Comparison of ENCODE assay signal across 8 cellular contexts in genomic region chr7:32727483-32728411, GRCh38.
DNase-seq lines count a peak whose midpoint lies in the region; ATAC-seq, FAIRE-seq and TF ChIP-seq lines count a peak whose summit lies in the region.
"Not testable (repeated sequence)": the region's sequence is repeated elsewhere in the genome, so short reads cannot be mapped to it uniquely, and the experiment has no call there.

No MANE protein-coding gene starts in this region.

- peak overlapping the region; percentile 63 for H4K8ac ChIP-seq in trophoblast cell (ENCODE audit: low read depth, low read length)

- H3K27me3 ChIP-seq in K562 (ENCODE audit: control insufficient read depth in 2 of 2, insufficient read depth in 2 of 2, low read length in 2 of 2); trophoblast cell (ENCODE audit: insufficient read depth, low read length); aorta (ENCODE audit: control insufficient read depth in 1 of 2, insufficient read depth in 2 of 2, low read length in 1 of 2): not testable (repeated sequence)

- peak overlapping the region; percentile 91 for H3K27ac ChIP-seq in K562 (ENCODE audit: extremely low read depth, low read depth, low read length)
- peak overlapping the region; percentile 57 for H3K27ac ChIP-seq in trophoblast cell (ENCODE audit: low read depth, low read length)
- peak overlapping the region in 1 of 2 donors; percentile 39 for H3K27ac ChIP-seq in aorta (ENCODE audit: low read depth in 1 of 2, low read length in 2 of 2)

- peak overlapping the region; percentile 37 for H3K18ac ChIP-seq in trophoblast cell (ENCODE audit: low read length)

- H2BK5ac ChIP-seq in trophoblast cell (ENCODE audit: low read depth, low read length, poor library complexity), result peak overlapping the region; percentile 57

- H3K79me2 ChIP-seq in K562 (ENCODE audit: control insufficient read depth, insufficient read depth, low read length), result peaks cover 33% of the 10 kb centered on the region
- H3K79me2 ChIP-seq in trophoblast cell (ENCODE audit: control insufficient read depth, insufficient read depth, low read length, poor library complexity), result not testable (repeated sequence)

- in situ Hi-C loops in K562 (cut with MboI), result not testable (repeated sequence)

- H3K9ac ChIP-seq in K562 (ENCODE audit: insufficient read depth in 1 of 2, low read depth in 2 of 2, low read length in 2 of 2) (peak overlapping the region; percentile 72 to 95), trophoblast cell (ENCODE audit: low read length) (peak overlapping the region; percentile 70)

- peak overlapping the region; percentile 46 for H2AFZ ChIP-seq in K562 (ENCODE audit: low read depth, low read length)
- peak overlapping the region; percentile 85 for H2AFZ ChIP-seq in trophoblast cell (ENCODE audit: insufficient read depth, low read length, poor library complexity)

- H3K9me1 ChIP-seq in K562 (ENCODE audit: control insufficient read depth, insufficient read depth, low read length), result not testable (repeated sequence)

- H3K4me2 ChIP-seq in K562 (ENCODE audit: insufficient read depth, low read length), result peak overlapping the region; percentile 48
- peak overlapping the region; percentile 73 for H3K4me2 ChIP-seq in trophoblast cell (ENCODE audit: low read length)

- not testable (repeated sequence) for H3K79me1 ChIP-seq in trophoblast cell (ENCODE audit: low read length)

- H2BK120ac ChIP-seq in trophoblast cell (ENCODE audit: insufficient read depth, low read length, poor library complexity), result peak overlapping the region; percentile 20

- POLR2A ChIA-PET in K562 (lab: Yijun Ruan, JAX), result interaction anchor here (0.6 kb wide), 1 partner anchor 10 kb away, joined by 3 read pairs; no protein-coding TSS in a partner anchor

- ATAC-seq in GM18517 (IDR thresholded peaks at IDR 0.05; ENCODE audit: unreplicated experiment) (peak; percentile 41), HG02884 (IDR thresholded peaks at IDR 0.05; ENCODE audit: unreplicated experiment) (peak; percentile 43), K562 (peak; percentile 71), aorta (ENCODE audit: low FRiP score) (peak; percentile 90)

- TF ChIP-seq CTCF in K562 (IDR thresholded peaks at IDR 0.05 in 2 of 3, conservative IDR thresholded peaks at IDR 0.05 in 1 of 3; ENCODE audit: insufficient read depth in 2 of 3, low read depth in 1 of 3, low read length in 3 of 3), result not testable (repeated sequence)

- H3K4me3 ChIP-seq in K562 (peak overlapping the region; percentile 80), trophoblast cell (ENCODE audit: low read depth, low read length) (peak overlapping the region; percentile 95), aorta (ENCODE audit: low read length in 2 of 2) (peak overlapping the region; percentile 40 to 81)

- peak overlapping the region; percentile 76 for H4K91ac ChIP-seq in trophoblast cell (ENCODE audit: low read depth, low read length)

- TSS peak; percentile 44 for BruUV-seq in K562 (replicated peaks; lab: Mats Ljungman, UMichigan)

- peak; percentile 21; the same call in 1 of the 2 replicates for TF ChIP-seq EP300 in K562 (IDR thresholded peaks at IDR 0.05; ENCODE audit: low read length)

- TF ChIP-seq RAD21 in K562 (CRISPR knock-in tag; conservative IDR thresholded peaks at IDR 0.05 in 1 of 2, IDR thresholded peaks at IDR 0.05 in 1 of 2), result not testable (repeated sequence)

- not testable (repeated sequence) for H3K4ac ChIP-seq in trophoblast cell (ENCODE audit: low read depth, low read length)

- peak overlapping the region; percentile 97 for H4K12ac ChIP-seq in trophoblast cell (ENCODE audit: low read depth, low read length)

- intact Hi-C loops in K562 (cut with micrococcal nuclease), result not testable (repeated sequence)
- intact Hi-C loops in aorta (cut with DNase I), result loop anchor here in 1 of 2 donors (2.0 kb wide), 1 partner anchor 237 kb away; the partner anchor contains the start of gene LSM5

- FAIRE-seq in K562 (lab: Jason Lieb, UNC), result not testable (repeated sequence)

- DNase-seq in NCI-H146 (lab: John Stamatoyannopoulos, UW) (peak; percentile 61), T-helper 22 cell (ENCODE audit: low read depth) (peak; percentile 8), K562 (ENCODE audit: extremely low read depth in 1 of 4, low spot score in 3 of 4) (peak; percentile 39 to 69 (median 46)), hepatic stellate cell (ENCODE audit: low spot score) (peak; percentile 27), trophoblast cell (peak; percentile 6 to 45), aorta (peak; percentile 54 to 80)

- not testable (repeated sequence) for H4K20me1 ChIP-seq in K562 (replicated peaks; ENCODE audit: control insufficient read depth, insufficient read depth, low read length)

- H3K36me3 ChIP-seq in K562 (ENCODE audit: control insufficient read depth, insufficient read depth, low read length); trophoblast cell (ENCODE audit: control insufficient read depth in 1 of 2, insufficient read depth in 2 of 2, low read length in 2 of 2); aorta (ENCODE audit: control insufficient read depth in 1 of 2, insufficient read depth in 2 of 2, low read length in 1 of 2): not testable (repeated sequence)

- TF ChIP-seq POLR2A in K562 (conservative IDR thresholded peaks at IDR 0.05), result peak; percentile 47; the same call in 1 of the 2 replicates

- 1% methylated on average over 33 of the region's 66 CpGs for WGBS in K562 (ENCODE audit: insufficient coverage, low coverage, missing lambda C conversion rate)
- WGBS in trophoblast cell (ENCODE audit: extremely low coverage, insufficient coverage, insufficient read length), result no CpG with 5 or more reads among the region's 66 CpGs
- 2% methylated on average over 50 to 66 of the region's 66 CpGs for whole genome bisulfite sequencing in aorta, 2 donors

- H3K23ac ChIP-seq in trophoblast cell (ENCODE audit: low read length), result not testable (repeated sequence)

- H3K4me1 ChIP-seq in K562 (replicated peaks in 1 of 2; ENCODE audit: control insufficient read depth in 2 of 2, insufficient read depth in 2 of 2, low read length in 2 of 2); trophoblast cell (ENCODE audit: control insufficient read depth in 1 of 2, insufficient read depth in 2 of 2, low read length in 2 of 2); aorta (ENCODE audit: control insufficient read depth in 1 of 2, insufficient read depth in 2 of 2, low read length in 2 of 2): not testable (repeated sequence)

- not testable (repeated sequence) for H2AK5ac ChIP-seq in trophoblast cell (ENCODE audit: low read length)

- not testable (repeated sequence) for H3K9me3 ChIP-seq in K562 (replicated peaks; ENCODE audit: control insufficient read depth, insufficient read depth, low read depth, low read length); trophoblast cell (ENCODE audit: insufficient read depth, low read depth, low read length); aorta (ENCODE audit: control insufficient read depth, low read length)

- not testable (repeated sequence) for H2BK12ac ChIP-seq in trophoblast cell (ENCODE audit: low read length)

- peak overlapping the region; percentile 72 for H3K14ac ChIP-seq in trophoblast cell (ENCODE audit: low read length)

- CTCF ChIA-PET in K562 (lab: Yijun Ruan, JAX; ENCODE audit: low intra/inter-chr PET ratio), result not testable (repeated sequence)

TF ChIP-seq in K562, 482 proteins besides CTCF, POLR2A, EP300 and RAD21 (continues in another document):
- TF ChIP-seq GTF2E2 (tag; IDR thresholded peaks at IDR 0.05) (peak; percentile 38; the same call in 1 of the 2 replicates), PBX2 (tag; conservative IDR thresholded peaks at IDR 0.05; ENCODE audit: low read depth) (peak; percentile 34; the same call in 1 of the 2 replicates), TOE1 (IDR thresholded peaks at IDR 0.05; ENCODE audit: borderline replicate concordance) (0 out of 2 replicates have a peak, but pooled peaks have one; percentile 50), ZNF263 (CRISPR knock-in tag; IDR thresholded peaks at IDR 0.05; ENCODE audit: borderline replicate concordance) (peak; percentile 92), RB1 (IDR thresholded peaks at IDR 0.05; ENCODE audit: low read depth) (peak; percentile 4; the same call in 1 of the 2 replicates), ZBTB9 (CRISPR knock-in tag; IDR thresholded peaks at IDR 0.05) (peak; percentile 75; the same call in 1 of the 2 replicates), RNF2 (IDR thresholded peaks at IDR 0.05) (0 out of 2 replicates have a peak, but pooled peaks have one; percentile 39)
- not testable (repeated sequence) for TF ChIP-seq PBX2 (CRISPR knock-in tag; IDR thresholded peaks at IDR 0.05; ENCODE audit: low read depth); TOE1 (CRISPR knock-in tag; IDR thresholded peaks at IDR 0.05; ENCODE audit: borderline replicate concordance, low read depth)

Comparison
In these comparisons a context has a peak if more than half of its experiments do, and no peak if none do; other contexts are left out.
1. DNase-seq: peak in every context shown above with its lines; median percentile 67 in aorta; 61 in NCI-H146; 46 in K562; 27 in hepatic stellate cell; 26 in trophoblast cell; 8 in T-helper 22 cell.